Comparison of ENCODE assay signal across 29 cellular contexts in genomic region chr15:78650022-78650421, GRCh38. TPM values are rescaled to one million over a fixed set of nuclear protein-coding genes. Genes with fewer than 3 reads are reported as not detected.
"Had no signal": no experiment of that assay in that cellular context is flagged by ENCODE, and none has a peak within 500 bp of the region (broad histone marks: within the 10 kb centered on the region; RNA-seq: fewer than 3 reads in every experiment).

No MANE protein-coding gene starts in this region.

- H3K4me3 Mint-ChIP-seq: effector memory CD8-positive, alpha-beta T cell; naive thymus-derived CD8-positive, alpha-beta T cell; nephron progenitor cell had no signal

- DNase-seq: cerebellar nuclear complex; cortex of kidney; effector memory CD8-positive, alpha-beta T cell; erythroblast; esophagus squamous epithelium; foreskin melanocyte; kidney; left lung; lower lobe of right lung; naive thymus-derived CD8-positive, alpha-beta T cell; nephron progenitor cell; occipital lobe; ovary; posterior cingulate gyrus; stimulated activated CD4-positive, alpha-beta T cell treated with anti-CD3 and anti-CD28 coated beads, Interleukin-12 subunit alpha, Interleukin-12 subunit beta, amount 100 ng/mL, for 4 hours; stimulated activated CD4-positive, alpha-beta T cell treated with anti-CD3 and anti-CD28 coated beads, Interleukin-1b, Interleukin-23, amount 100 ng/mL, for 48 hours; stimulated activated CD4-positive, alpha-beta T cell treated with anti-CD3 and anti-CD28 coated beads, Interleukin-4, amount 100 ng/mL, for 1 hour; stimulated activated CD8-positive, alpha-beta memory T cell treated with anti-CD3 and anti-CD28 coated beads, Interleukin-4, amount 100 ng/mL, for 48 hours; stimulated activated naive CD4-positive, alpha-beta T cell; substantia nigra; testis; upper lobe of left lung had no signal

- H3K27ac ChIP-seq: esophagus squamous epithelium, hepatocyte, left lung, lower lobe of right lung, ovary, testis, tibial nerve, upper lobe of left lung had no signal

- ATAC-seq: effector memory CD8-positive, alpha-beta T cell; left lung; lower lobe of right lung; naive thymus-derived CD8-positive, alpha-beta T cell; sciatic nerve had no signal

- H3K27me3 Mint-ChIP-seq: naive thymus-derived CD8-positive, alpha-beta T cell had no signal

- H3K27ac Mint-ChIP-seq: effector memory CD8-positive, alpha-beta T cell; naive thymus-derived CD8-positive, alpha-beta T cell; nephron progenitor cell had no signal

- H3K4me1 Mint-ChIP-seq: naive thymus-derived CD8-positive, alpha-beta T cell had no signal

- H3K4me2 ChIP-seq: hepatocyte, smooth muscle cell had no signal

- H3K4me1 ChIP-seq: esophagus squamous epithelium, left lung, lower lobe of right lung, testis, tibial nerve, upper lobe of left lung had no signal

- H3K36me3 Mint-ChIP-seq: naive thymus-derived CD8-positive, alpha-beta T cell had no signal

- H3K9me3 ChIP-seq: esophagus squamous epithelium, left lung, lower lobe of right lung, ovary, testis, tibial nerve, upper lobe of left lung had no signal

- H2AFZ ChIP-seq: hepatocyte had no signal

- H3K36me3 ChIP-seq: esophagus squamous epithelium, left lung, lower lobe of right lung, ovary, tibial nerve, upper lobe of left lung had no signal

- H3K27me3 ChIP-seq: esophagus squamous epithelium, hepatocyte, left lung, ovary, testis, tibial nerve, upper lobe of left lung had no signal

- H3K4me3 ChIP-seq: esophagus squamous epithelium, hepatocyte, left lung, lower lobe of right lung, ovary, smooth muscle cell, testis, tibial nerve, upper lobe of left lung had no signal

- H3K9me3 Mint-ChIP-seq: effector memory CD8-positive, alpha-beta T cell; naive thymus-derived CD8-positive, alpha-beta T cell had no signal

RNA-seq across cellular contexts. Expression of gene CHRNB4, which starts 9.0 kb away (rescaled TPM):
- total RNA-seq: dermis microvascular lymphatic vessel endothelial cell; hepatocyte; left lung; lower lobe of right lung; mesenteric fat pad; myocyte; naive thymus-derived CD8-positive, alpha-beta T cell; sciatic nerve; smooth muscle cell; tibial nerve; upper lobe of left lung had no signal
- polyA plus RNA-seq: naive thymus-derived CD8-positive, alpha-beta T cell; smooth muscle cell had no signal

RNA-seq across cellular contexts. Expression of gene CHRNA3, which starts 29.2 kb away (rescaled TPM):
- total RNA-seq: dermis microvascular lymphatic vessel endothelial cell; kidney; mesenteric fat pad; naive thymus-derived CD8-positive, alpha-beta T cell; ovary; sciatic nerve; smooth muscle cell; tibial nerve had no signal
- polyA plus RNA-seq: naive thymus-derived CD8-positive, alpha-beta T cell had no signal
